In the genomic region with DNA sequence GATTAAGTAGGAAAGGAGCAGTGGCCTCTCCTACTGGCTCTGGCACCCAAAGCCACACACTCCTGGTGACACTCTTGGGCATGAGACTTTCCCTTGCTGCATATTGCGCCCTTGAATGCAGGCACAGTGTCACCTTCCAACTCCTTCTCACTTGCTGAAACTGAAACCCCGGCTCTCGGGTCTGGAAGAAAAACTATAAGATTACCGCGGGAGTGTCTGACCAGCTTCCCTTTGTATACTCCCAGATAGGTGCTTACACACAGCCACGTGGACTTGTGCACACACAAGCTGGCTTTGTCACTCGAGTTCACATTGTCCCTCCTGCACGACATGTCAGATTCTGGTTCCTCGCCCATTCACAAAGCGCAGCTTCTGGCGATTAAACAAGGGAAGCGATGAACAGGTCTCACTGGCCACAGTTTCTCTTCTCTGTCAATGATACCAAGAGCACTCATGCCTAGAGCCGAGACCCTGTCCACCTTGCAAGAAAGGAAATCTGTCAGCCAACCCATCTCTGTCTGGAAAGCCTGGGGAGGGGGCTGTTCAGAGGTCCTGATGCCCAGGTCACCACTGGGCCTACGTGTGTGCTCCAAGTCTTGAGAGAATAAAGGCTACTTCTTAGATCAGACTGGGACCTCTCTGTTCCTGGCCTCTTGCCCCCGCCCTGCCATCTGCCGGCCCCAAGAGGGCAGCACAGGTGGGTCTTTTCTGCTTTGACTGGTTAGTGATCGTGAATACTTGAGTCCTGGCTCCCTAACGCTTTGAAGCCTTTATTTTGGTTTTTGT, we compare ENCODE assay signal across 8 cellular contexts.
A peak's percentile ranks its signal among the peaks of the same experiment; 100 is the strongest.
DNase-seq lines count a peak whose midpoint lies in the region; ATAC-seq and TF ChIP-seq lines count a peak whose summit lies in the region.

No MANE protein-coding gene starts in this region.

- intact Hi-C loops in left ventricle myocardium inferior (cut with micrococcal nuclease): no loop called here

- no peaks in the 10 kb centered on the region for H3K79me2 ChIP-seq in DOHH2 (ENCODE audit: control insufficient read depth, low read length)

- ATAC-seq in GM18520 (IDR thresholded peaks at IDR 0.05; ENCODE audit: unreplicated experiment): no peak
- ATAC-seq in HG03460 (IDR thresholded peaks at IDR 0.05; ENCODE audit: unreplicated experiment): no peak

- no peak for TF ChIP-seq POLR2A in Peyer's patch (IDR thresholded peaks at IDR 0.05)

- no peaks in the 10 kb centered on the region for H3K4me1 ChIP-seq in DOHH2 (ENCODE audit: control insufficient read depth, low read length)
- H3K4me1 ChIP-seq in Peyer's patch: peaks cover 0 to 7% (median 0%) of the 10 kb centered on the region in 4 donors
- no peaks in the 10 kb centered on the region for H3K4me1 ChIP-seq in left ventricle myocardium inferior

- no peak overlapping the region for H3K27ac ChIP-seq in DOHH2 (ENCODE audit: low read depth, low read length)
- no peak overlapping the region for H3K27ac ChIP-seq in Peyer's patch
- no peak overlapping the region for H3K27ac ChIP-seq in left ventricle myocardium inferior (replicated peaks)

- no peak overlapping the region for H3K4me3 ChIP-seq in DOHH2 (ENCODE audit: low read length)
- no peak overlapping the region for H3K4me3 ChIP-seq in Peyer's patch
- no peak overlapping the region for H3K4me3 ChIP-seq in left ventricle myocardium inferior

- H3K36me3 ChIP-seq in DOHH2 (ENCODE audit: control insufficient read depth, low read length) (no peaks in the 10 kb centered on the region), Peyer's patch (no peaks in the 10 kb centered on the region), left ventricle myocardium inferior (no peaks in the 10 kb centered on the region)

- H3K27me3 ChIP-seq in DOHH2 (ENCODE audit: control insufficient read depth, low read length) (peaks cover 4% of the 10 kb centered on the region), Peyer's patch (no peaks in the 10 kb centered on the region), left ventricle myocardium inferior (ENCODE audit: low read depth) (peaks cover 86% of the 10 kb centered on the region)

- DNase-seq in Peyer's patch (peak in 2 of 3 donors; percentile 27 to 68), left ventricle myocardium inferior (no peak)
- DNase-seq in activated effector memory CD4-positive, alpha-beta T cell treated with Interleukin-2 at 50 U/mL for 16 hours: peak; percentile 34
- DNase-seq in stimulated activated CD4-positive, alpha-beta T cell treated with anti-CD3 and anti-CD28 coated beads, Interleukin-4, amount 100 ng/mL, for 1 hour: peak; percentile 54

- H3F3A ChIP-seq in DOHH2 (ENCODE audit: control insufficient read depth, insufficient read depth): no peaks in the 10 kb centered on the region

- H3K9me2 ChIP-seq in DOHH2 (replicated peaks; ENCODE audit: control insufficient read depth, low read length): no peaks in the 10 kb centered on the region

- TF ChIP-seq CTCF in DOHH2 (IDR thresholded peaks at IDR 0.05; ENCODE audit: low read depth, low read length, poor library complexity, severe bottlenecking) (peak; percentile 78), LNCAP (IDR thresholded peaks at IDR 0.05) (peak; percentile 85), Peyer's patch (IDR thresholded peaks at IDR 0.05) (peak in 4 of 6 experiments; percentile 47 to 64 (median 59)), left ventricle myocardium inferior (IDR thresholded peaks at IDR 0.05; ENCODE audit: borderline replicate concordance) (peak; percentile 57)

- H3K9me3 ChIP-seq in DOHH2 (ENCODE audit: control insufficient read depth, insufficient read depth, low read length) (no peaks in the 10 kb centered on the region), Peyer's patch (no peaks in the 10 kb centered on the region), left ventricle myocardium inferior (replicated peaks) (no peaks in the 10 kb centered on the region)

- no peak overlapping the region for H3K4me2 ChIP-seq in DOHH2 (ENCODE audit: low read length)

- H4K20me1 ChIP-seq in DOHH2 (ENCODE audit: control insufficient read depth, insufficient read depth, low read depth, low read length): no peaks in the 10 kb centered on the region
